In the genomic region with DNA sequence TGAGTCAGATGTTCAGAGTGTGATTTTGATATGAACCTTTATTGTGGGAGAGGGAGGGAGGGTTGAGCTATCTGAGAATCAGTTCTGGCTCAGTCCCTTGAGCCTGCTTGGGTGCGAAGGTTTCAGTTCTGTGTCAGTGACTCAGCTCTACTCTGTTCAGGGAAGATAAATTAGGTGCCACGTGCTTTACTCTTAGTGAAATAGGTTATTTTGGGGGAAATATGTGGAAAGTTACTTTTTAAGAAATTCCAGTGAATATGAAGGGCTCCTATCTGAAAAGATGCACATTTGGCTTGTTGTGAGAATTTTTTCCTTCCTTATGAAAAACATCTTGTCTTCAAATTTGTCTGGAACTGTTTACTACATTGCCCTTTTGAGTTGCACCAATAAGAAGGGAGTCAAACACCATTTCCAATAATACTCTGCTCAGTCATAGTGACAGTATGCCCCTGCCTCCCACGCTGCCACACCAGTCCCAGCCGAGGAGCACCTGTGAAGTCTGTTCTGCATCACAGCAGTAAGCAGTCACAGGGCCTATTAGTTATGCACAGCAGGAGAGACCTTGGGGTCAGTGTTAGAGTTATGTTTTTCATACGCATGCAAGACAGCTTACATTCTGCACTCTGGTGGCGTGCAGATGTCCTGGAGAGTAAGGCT, we compare ENCODE assay signal across 8 cellular contexts. TPM values are rescaled to one million over a fixed set of nuclear protein-coding genes. Genes with fewer than 3 reads are reported as not detected.
DNase-seq lines count a peak whose midpoint lies in the region; ATAC-seq, FAIRE-seq and TF ChIP-seq lines count a peak whose summit lies in the region.

No MANE protein-coding gene starts in this region.

- in situ Hi-C loops in GM13977 (cut with MboI; ENCODE audit: low pct_unique_long_range_greater_than_20kb, low sequenced_read_pairs, unreplicated experiment), result no loop called here

- H3K27ac ChIP-seq in body of pancreas (peak overlapping the region in 1 of 4 donors; percentile 12), endodermal cell (ENCODE audit: low read depth, low read length) (no peak overlapping the region), psoas muscle (no peak overlapping the region)

- no peak overlapping the region for H3K4me3 ChIP-seq in body of pancreas
- no peak overlapping the region for H3K4me3 ChIP-seq in endodermal cell (ENCODE audit: low read length)
- H3K4me3 ChIP-seq in psoas muscle, result no peak overlapping the region

- 29 to 41% methylated on average over 6 of the region's 6 CpGs for WGBS in body of pancreas, 2 donors
- 64 to 70% methylated on average over 4 to 6 of the region's 6 CpGs for WGBS in endodermal cell (ENCODE audit: insufficient coverage in 1 of 2, insufficient read length in 1 of 2), 2 experiments
- 43 to 52% (median 48%) methylated on average over 6 of the region's 6 CpGs for WGBS in psoas muscle, 3 donors

- intact Hi-C loops in body of pancreas (cut with DNase I) (no loop called here), psoas muscle (cut with DNase I) (no loop called here)

- FAIRE-seq in HTR-8/SVneo (lab: Jason Lieb, UNC), result peak; percentile 26

- H3K36me3 Mint-ChIP-seq in endodermal cell (ENCODE audit: low read depth), result no peaks in the 10 kb centered on the region

- no peaks in the 10 kb centered on the region for H3K9me3 Mint-ChIP-seq in endodermal cell

- no peaks in the 10 kb centered on the region for H3K9me3 ChIP-seq in body of pancreas
- H3K9me3 ChIP-seq in endodermal cell (ENCODE audit: control insufficient read depth, low read length), result no peaks in the 10 kb centered on the region
- no peaks in the 10 kb centered on the region for H3K9me3 ChIP-seq in psoas muscle

- no peak for TF ChIP-seq POLR2A in body of pancreas (IDR thresholded peaks at IDR 0.05)

- TF ChIP-seq CTCF in GM13977 (IDR thresholded peaks at IDR 0.05; ENCODE audit: extremely low read depth, insufficient read depth, missing control alignments), result peak; percentile 2
- TF ChIP-seq CTCF in body of pancreas (IDR thresholded peaks at IDR 0.05), result no peak
- TF ChIP-seq CTCF in endodermal cell (conservative IDR thresholded peaks at IDR 0.05), result no peak
- no peak for TF ChIP-seq CTCF in psoas muscle (IDR thresholded peaks at IDR 0.05)

- H3K27me3 Mint-ChIP-seq in endodermal cell (ENCODE audit: insufficient read depth), result no peaks in the 10 kb centered on the region

- H3K4me1 Mint-ChIP-seq in endodermal cell, result peaks cover 5% of the 10 kb centered on the region

- no peaks in the 10 kb centered on the region for H3K27me3 ChIP-seq in body of pancreas
- H3K27me3 ChIP-seq in endodermal cell (ENCODE audit: control insufficient read depth, insufficient read depth, low read length, poor library complexity, severe bottlenecking), result no peaks in the 10 kb centered on the region
- no peaks in the 10 kb centered on the region for H3K27me3 ChIP-seq in psoas muscle (ENCODE audit: insufficient read depth in 3 of 3, low read length in 2 of 3)

- peak; percentile 95 for ATAC-seq in GM21526 (IDR thresholded peaks at IDR 0.05; ENCODE audit: low FRiP score, unreplicated experiment)
- ATAC-seq in body of pancreas, result peak; percentile 53
- ATAC-seq in psoas muscle, result no peak

- DNase-seq in GM13977 (ENCODE audit: low spot score) (peak; percentile 58), HTR-8/SVneo (ENCODE audit: insufficient read length, low spot score) (no peak), body of pancreas (peak in 1 of 4 donors; percentile 13), NCI-H748 treated with DMSO at 0.1 percent for 48 hours (lab: John Stamatoyannopoulos, UW) (no peak), endodermal cell (no peak), psoas muscle (no peak)
- peak; percentile 34 for DNase-seq in stimulated activated CD4-positive, alpha-beta T cell treated with anti-CD3 and anti-CD28 coated beads, Interleukin-4, amount 100 ng/mL, for 1 hour

- no peak overlapping the region for H3K4me3 Mint-ChIP-seq in endodermal cell

- H3K4me1 ChIP-seq in body of pancreas (no peaks in the 10 kb centered on the region), endodermal cell (ENCODE audit: control insufficient read depth, insufficient read depth, low read length) (no peaks in the 10 kb centered on the region), psoas muscle (no peaks in the 10 kb centered on the region)

- no peak overlapping the region for H3K9ac ChIP-seq in endodermal cell (ENCODE audit: extremely low read depth, low read length, poor library complexity, severe bottlenecking)

- no peak overlapping the region for H3K27ac Mint-ChIP-seq in endodermal cell

- H3K36me3 ChIP-seq in body of pancreas (replicated peaks in 1 of 2; ENCODE audit: insufficient read depth in 1 of 2, low read depth in 2 of 2) (no peaks in the 10 kb centered on the region), endodermal cell (ENCODE audit: control insufficient read depth, insufficient read depth, low read length) (no peaks in the 10 kb centered on the region), psoas muscle (ENCODE audit: insufficient read depth in 1 of 2, low read depth in 1 of 2) (no peaks in the 10 kb centered on the region)

RNA-seq across cellular contexts. Expression of a gene that starts 32.8 kb away (rescaled TPM):
- total RNA-seq in body of pancreas (10 to 100 TPM in 1 of 2 donors, 1 to 10 TPM in 1; 7.8 to 11.2 TPM), endodermal cell (1 to 10 TPM; 1.1 to 1.5 TPM), psoas muscle (under 1 TPM in 3 of 4 donors, not detected in 1; 0.10 to 0.29 (median 0.16) TPM)
- 0.68 TPM for polyA plus RNA-seq in endodermal cell (2013, experiment 1 of 2)
- polyA plus RNA-seq in endodermal cell (2013, experiment 2 of 2), result 0.75 TPM
- under 1 TPM; 0.04 to 0.10 (median 0.08) TPM for polyA plus RNA-seq in psoas muscle

Comparison
In these comparisons a context has a peak if more than half of its experiments do, and no peak if none do; other contexts are left out.
1. DNase-seq: peak in GM13977 (single experiment) and stimulated activated CD4-positive, alpha-beta T cell treated with anti-CD3 and anti-CD28 coated beads, Interleukin-4, amount 100 ng/mL, for 1 hour (single experiment); none in HTR-8/SVneo (single experiment), NCI-H748 treated with DMSO at 0.1 percent for 48 hours (single experiment), endodermal cell (single experiment) and psoas muscle (0 of 2).
2. ATAC-seq: peak in GM21526 (single experiment) and body of pancreas (single experiment); none in psoas muscle (0 of 4).